ENCODE assay signal across 29 cellular contexts in genomic region chr9:117444466-117444865, GRCh38.
"Had no signal": no experiment of that assay in that cellular context is flagged by ENCODE, and none has a peak within 500 bp of the region (broad histone marks: within the 10 kb centered on the region; RNA-seq: fewer than 3 reads in every experiment).

No MANE protein-coding gene starts in this region.

- ATAC-seq: activated CD4-positive, alpha-beta T cell treated with anti-CD3 and anti-CD28 coated beads for 36 hours; activated CD4-positive, CD25-positive, alpha-beta regulatory T cell treated with anti-CD3 and anti-CD28 coated beads, Interleukin-2, amount 50 U/mL, for 24 hours; activated CD8-positive, alpha-beta memory T cell treated with anti-CD3 and anti-CD28 coated beads, Interleukin-2, amount 10 ng/mL, durations not matched to agents 7 days and 5 days; activated naive CD8-positive, alpha-beta T cell treated with anti-CD3 and anti-CD28 coated beads, Interleukin-2, amount 50 U/mL, for 24 hours; PC-3; WTC11 had no signal

- DNase-seq: activated CD4-positive, alpha-beta T cell treated with anti-CD3 and anti-CD28 coated beads for 36 hours; activated CD4-positive, alpha-beta T cell treated with anti-CD3 and anti-CD28 coated beads, Interleukin-2, amount 10 ng/mL, durations not matched to agents 7 days and 5 days; activated CD4-positive, alpha-beta T cell treated with anti-CD3 and anti-CD28 coated beads, Interleukin-2, amount 50 U/mL, for 48 hours; activated CD8-positive, alpha-beta memory T cell treated with anti-CD3 and anti-CD28 coated beads for 24 hours; activated CD8-positive, alpha-beta memory T cell treated with anti-CD3 and anti-CD28 coated beads, Interleukin-2, amount 10 ng/mL, durations not matched to agents 7 days and 5 days; activated CD8-positive, alpha-beta memory T cell treated with anti-CD3 and anti-CD28 coated beads, Interleukin-2, amount 50 U/mL, for 48 hours; activated effector memory CD4-positive, alpha-beta T cell treated with Interleukin-2 at 50 U/mL for 16 hours; activated naive CD4-positive, alpha-beta T cell treated with anti-CD3 and anti-CD28 coated beads, Interleukin-2, amount 10 ng/mL, durations not matched to agents 7 days and 5 days; activated naive CD8-positive, alpha-beta T cell treated with anti-CD3 and anti-CD28 coated beads, Interleukin-2, amount 50 U/mL, for 24 hours; activated T-cell treated with anti-CD3 and anti-CD28 coated beads, Interleukin-2, amount 50 U/mL, for 48 hours; anterior cingulate cortex; colonic mucosa; MM.1S; MV-4-11; NCI-H1092; NCI-H1417 treated with DMSO at 0.1 percent for 48 hours; NCI-H2029; NCI-H2107; NCI-H510A treated with DMSO at 0.1 percent for 48 hours; NCI-H526 treated with DMSO at 0.1 percent for 48 hours; NCI-H82; NK-92 treated with Interleukin-12 subunit alpha and Interleukin-12 subunit beta, amount 100 ng/mL, for 24 hours; PC-3; Peyer's patch; RPMI8226; SHP77 treated with DMSO at 0.1 percent for 48 hours; SK-N-SH had no signal
